13 cellular contexts compared by ENCODE assay signal in genomic region chr16:84827131-84827574, GRCh38. TPM values are rescaled to one million over a fixed set of nuclear protein-coding genes. Genes with fewer than 3 reads are reported as not detected.
DNase-seq lines count a peak whose midpoint lies in the region; ATAC-seq, FAIRE-seq and TF ChIP-seq lines count a peak whose summit lies in the region.
"Had no signal": no experiment of that assay in that cellular context is flagged by ENCODE, and none has a peak within 500 bp of the region (broad histone marks: within the 10 kb centered on the region; RNA-seq: fewer than 3 reads in every experiment).

No MANE protein-coding gene starts in this region.

- 0 out of 2 replicates have a peak overlapping the region, but pooled peaks have one; percentile 17 for H2BK12ac ChIP-seq in H1 (ENCODE audit: low read depth, low read length)

- H2BK120ac ChIP-seq in H1 (replicated peaks; ENCODE audit: low read depth, low read length), result no peak overlapping the region

- H3K4me1 Mint-ChIP-seq in mesothelial cell of epicardium, result peaks cover 30% of the 10 kb centered on the region
- no peaks in the 10 kb centered on the region for H3K4me1 Mint-ChIP-seq in activated naive CD8-positive, alpha-beta T cell treated with anti-CD3 and anti-CD28 coated beads, Interleukin-2, amount 50 U/mL, for 24 hours
- H3K4me1 Mint-ChIP-seq: central memory CD8-positive, alpha-beta T cell had no signal

- H3K27ac Mint-ChIP-seq in mesothelial cell of epicardium, result peak overlapping the region; percentile 90
- H3K27ac Mint-ChIP-seq in activated naive CD8-positive, alpha-beta T cell treated with anti-CD3 and anti-CD28 coated beads, Interleukin-2, amount 50 U/mL, for 24 hours, result no peak overlapping the region
- H3K27ac Mint-ChIP-seq: activated T-cell treated with anti-CD3 and anti-CD28 coated beads, Interleukin-2, amount 50 U/mL, for 72 hours; natural killer cell treated with Interleukin-12 subunit alpha and Interleukin-12 subunit beta and Interleukin-15 and Interleukin-18, amount 100 ng/mL, for 72 hours had no signal

- H3K27ac ChIP-seq in H1 (ENCODE audit: low read depth, low read length) (no peak overlapping the region), upper lobe of right lung (peak overlapping the region; percentile 65)
- H3K27ac ChIP-seq: VCaP had no signal

- H3K18ac ChIP-seq in H1 (ENCODE audit: extremely low read depth, low read length), result no peak overlapping the region

- no peaks in the 10 kb centered on the region for H3K79me1 ChIP-seq in H1 (ENCODE audit: low read depth, low read length)

- peaks cover 0 to 4% (median 0%) of the 10 kb centered on the region in 4 experiments; a peak in 2 of 7 replicates for H3K4me1 ChIP-seq in H1 (replicated peaks in 1 of 4; ENCODE audit: control insufficient read depth in 3 of 4, insufficient read depth in 4 of 4, low read length in 3 of 4)
- H3K4me1 ChIP-seq in upper lobe of right lung, result peaks cover 36% of the 10 kb centered on the region

- intact Hi-C loops in upper lobe of right lung (cut with DNase I), result no loop called here

- no peak overlapping the region for H2BK5ac ChIP-seq in H1 (ENCODE audit: low read depth, low read length)

- DNase-seq in NB4 (ENCODE audit: low read depth) (peak; percentile 95), H1 (ENCODE audit: low read depth in 1 of 2, low spot score in 2 of 2) (no peak), mesothelial cell of epicardium (ENCODE audit: low spot score in 2 of 2, unreplicated experiment in 2 of 2) (no peak), upper lobe of right lung (no peak), NCI-H345 treated with DMSO at 0.1 percent for 48 hours (lab: John Stamatoyannopoulos, UW; ENCODE audit: unreplicated experiment) (no peak)
- DNase-seq in activated naive CD8-positive, alpha-beta T cell treated with anti-CD3 and anti-CD28 coated beads, Interleukin-2, amount 50 U/mL, for 24 hours, result no peak
- no peak for DNase-seq in stimulated activated naive CD4-positive, alpha-beta T cell (lab: John Stamatoyannopoulos, UW)
- DNase-seq: activated T-cell treated with anti-CD3 and anti-CD28 coated beads, Interleukin-2, amount 50 U/mL, for 72 hours; DMS153; NCI-H1105 treated with DMSO at 0.1 percent for 48 hours had no signal

- no peak overlapping the region for H3K56ac ChIP-seq in H1 (replicated peaks; ENCODE audit: insufficient read length, low read depth, low read length)

- no peaks in the 10 kb centered on the region for H3K36me3 Mint-ChIP-seq in mesothelial cell of epicardium
- no peaks in the 10 kb centered on the region for H3K36me3 Mint-ChIP-seq in activated naive CD8-positive, alpha-beta T cell treated with anti-CD3 and anti-CD28 coated beads, Interleukin-2, amount 50 U/mL, for 24 hours (ENCODE audit: low read depth)
- H3K36me3 Mint-ChIP-seq: natural killer cell treated with Interleukin-12 subunit alpha and Interleukin-12 subunit beta and Interleukin-15 and Interleukin-18, amount 100 ng/mL, for 72 hours had no signal

- H3K4me3 Mint-ChIP-seq in mesothelial cell of epicardium, result no peak overlapping the region
- no peak overlapping the region for H3K4me3 Mint-ChIP-seq in activated naive CD8-positive, alpha-beta T cell treated with anti-CD3 and anti-CD28 coated beads, Interleukin-2, amount 50 U/mL, for 24 hours
- H3K4me3 Mint-ChIP-seq: activated T-cell treated with anti-CD3 and anti-CD28 coated beads, Interleukin-2, amount 50 U/mL, for 72 hours; central memory CD8-positive, alpha-beta T cell; natural killer cell treated with Interleukin-12 subunit alpha and Interleukin-12 subunit beta and Interleukin-15 and Interleukin-18, amount 100 ng/mL, for 72 hours had no signal

- H3K27me3 ChIP-seq in H1 (replicated peaks in 1 of 4; ENCODE audit: control insufficient read depth in 3 of 4, extremely low read depth in 1 of 4, insufficient read depth in 3 of 4, low read length in 3 of 4) (no peaks in the 10 kb centered on the region; a peak in 2 of 7 replicates), upper lobe of right lung (peaks cover 8% of the 10 kb centered on the region)

- POLR2A ChIA-PET in H1 (lab: Charles Lee; ENCODE audit: partially characterized antibody), result interaction anchor here (0.6 to 1.3 kb wide), 2 partner anchors 144 to 1125 kb away, joined by 3 read pairs; no protein-coding TSS in a partner anchor

- WGBS in H1 (ENCODE audit: extremely low coverage in 1 of 2, insufficient coverage in 1 of 2, insufficient read length in 1 of 2, insufficient replicate concordance in 2 of 2, low coverage in 1 of 2, low lambda C conversion rate in 2 of 2, missing lambda C conversion rate in 1 of 2), 2 experiments, result 94% methylated on average over 13 of the region's 16 CpGs; no CpG with 5 or more reads in 1 of the 2 experiments

- H3K36me3 ChIP-seq in H1 (ENCODE audit: control insufficient read depth in 2 of 4, insufficient read depth in 4 of 4, low read length in 3 of 4), result no peaks in the 10 kb centered on the region
- no peaks in the 10 kb centered on the region for H3K36me3 ChIP-seq in upper lobe of right lung

- H3K4ac ChIP-seq in H1 (replicated peaks; ENCODE audit: insufficient read length, low read depth, low read length), result no peak overlapping the region

- H3K9me3 Mint-ChIP-seq in mesothelial cell of epicardium, result no peaks in the 10 kb centered on the region
- H3K9me3 Mint-ChIP-seq in activated naive CD8-positive, alpha-beta T cell treated with anti-CD3 and anti-CD28 coated beads, Interleukin-2, amount 50 U/mL, for 24 hours, result no peaks in the 10 kb centered on the region
- H3K9me3 Mint-ChIP-seq: activated T-cell treated with anti-CD3 and anti-CD28 coated beads, Interleukin-2, amount 50 U/mL, for 72 hours; central memory CD8-positive, alpha-beta T cell; natural killer cell treated with Interleukin-12 subunit alpha and Interleukin-12 subunit beta and Interleukin-15 and Interleukin-18, amount 100 ng/mL, for 72 hours had no signal

- H2AFZ ChIP-seq in H1 (ENCODE audit: low read length), result no peak overlapping the region; the same call in 1 of the 2 replicates

- TF ChIP-seq CTCF in NB4 (IDR thresholded peaks at IDR 0.05; ENCODE audit: low read depth, low read length) (no peak), H1 (IDR thresholded peaks at IDR 0.05; ENCODE audit: control extremely low read depth in 1 of 3, insufficient read depth in 1 of 3, low read depth in 1 of 3, low read length in 3 of 3) (no peak), mesothelial cell of epicardium (IDR thresholded peaks at IDR 0.05; ENCODE audit: unreplicated experiment) (no peak), upper lobe of right lung (IDR thresholded peaks at IDR 0.05) (no peak)

- H3K9ac ChIP-seq in H1 (replicated peaks in 1 of 4; ENCODE audit: extremely low read depth in 1 of 4, low read depth in 3 of 4, low read length in 3 of 4), result no peak overlapping the region

- no peak for TF ChIP-seq RAD21 in H1 (IDR thresholded peaks at IDR 0.05 in 1 of 2, conservative IDR thresholded peaks at IDR 0.05 in 1 of 2; ENCODE audit: low read depth in 2 of 2, low read length in 2 of 2)

- TF ChIP-seq EP300 in H1 (IDR thresholded peaks at IDR 0.05; ENCODE audit: borderline replicate concordance in 1 of 2, low read depth in 2 of 2, low read length in 2 of 2), result no peak

- H3K4me3 ChIP-seq in NB4 (ENCODE audit: low read depth, low read length), result no peak overlapping the region
- no peak overlapping the region for H3K4me3 ChIP-seq in H1 (ENCODE audit: extremely low read depth in 1 of 4, insufficient read depth in 2 of 4, low read depth in 3 of 4, low read length in 4 of 4)
- H3K4me3 ChIP-seq in upper lobe of right lung, result no peak overlapping the region

- H4K91ac ChIP-seq in H1 (replicated peaks; ENCODE audit: insufficient read length, low read length), result no peak overlapping the region

- no peaks in the 10 kb centered on the region for H3K23me2 ChIP-seq in H1 (ENCODE audit: low read depth, low read length)

- CTCF ChIA-PET in H1 (lab: Charles Lee; ENCODE audit: partially characterized antibody), result interaction anchor here (1.5 to 1.7 kb wide), 3 partner anchors 35 to 205 kb away, joined by 3 to 5 read pairs (median 3); no protein-coding TSS in a partner anchor

- H3K9me3 ChIP-seq in H1 (ENCODE audit: insufficient read depth in 2 of 2, low read depth in 1 of 2, low read length in 1 of 2), result no peaks in the 10 kb centered on the region
- H3K9me3 ChIP-seq in upper lobe of right lung, result no peaks in the 10 kb centered on the region

- no peak overlapping the region for H4K5ac ChIP-seq in H1 (ENCODE audit: insufficient read length, low read depth, low read length)

- H2BK15ac ChIP-seq in H1 (ENCODE audit: low read length), result no peak overlapping the region

- TF ChIP-seq POLR2A in NB4 (IDR thresholded peaks at IDR 0.05; ENCODE audit: extremely low read depth, insufficient read length) (no peak), H1 (IDR thresholded peaks at IDR 0.05; ENCODE audit: control extremely low read depth in 1 of 2, low read depth in 2 of 2, low read length in 2 of 2) (no peak)

- no peaks in the 10 kb centered on the region for H3K27me3 Mint-ChIP-seq in mesothelial cell of epicardium (ENCODE audit: low read depth)
- peaks cover 20% of the 10 kb centered on the region for H3K27me3 Mint-ChIP-seq in activated naive CD8-positive, alpha-beta T cell treated with anti-CD3 and anti-CD28 coated beads, Interleukin-2, amount 50 U/mL, for 24 hours

- no peak for FAIRE-seq in H1 (lab: Jason Lieb, UNC)

- no peak overlapping the region for H3K14ac ChIP-seq in H1 (ENCODE audit: insufficient read length)

- no peak overlapping the region for H3K23ac ChIP-seq in H1 (ENCODE audit: insufficient read length)

- ATAC-seq in upper lobe of right lung, result peak; percentile 13
- ATAC-seq in activated naive CD8-positive, alpha-beta T cell treated with anti-CD3 and anti-CD28 coated beads, Interleukin-2, amount 50 U/mL, for 24 hours, result no peak
- ATAC-seq: activated T-cell treated with anti-CD3 and anti-CD28 coated beads, Interleukin-2, amount 50 U/mL, for 72 hours had no signal

- 0 out of 2 replicates have a peak overlapping the region, but pooled peaks have one; percentile 39 for H2AK5ac ChIP-seq in H1 (ENCODE audit: low read depth, low read length)

- no peaks in the 10 kb centered on the region for H3K79me2 ChIP-seq in H1 (ENCODE audit: control insufficient read depth in 1 of 2, insufficient read depth in 2 of 2, low read length in 2 of 2)

- no peak overlapping the region for H3K4me2 ChIP-seq in H1 (ENCODE audit: insufficient read depth in 1 of 2, low read depth in 2 of 2, low read length in 2 of 2)

- no peak overlapping the region; the same call in 1 of the 2 replicates for H4K8ac ChIP-seq in H1 (ENCODE audit: extremely low read depth, insufficient read depth, low read length)

- no peaks in the 10 kb centered on the region for H4K20me1 ChIP-seq in H1 (replicated peaks in 1 of 2; ENCODE audit: control insufficient read depth in 1 of 2, insufficient read depth in 2 of 2, low read length in 2 of 2)

- no peak overlapping the region for H2BK20ac ChIP-seq in H1 (ENCODE audit: low read length)

RNA-seq across cellular contexts. Expression of gene CRISPLD2, which starts 7.4 kb away (rescaled TPM):
- total RNA-seq in H1 (2021; fragmentation: NEBNext Ultra II Directional; extraction: Animal tissue kit (Norgen Biotek cat#: 25700)), result 5.1 and 6.4 TPM in 2 replicates
- polyA plus RNA-seq in H1 (2011; rRNA removed), result 2.7 and 3.6 TPM in 2 replicates
- polyA plus RNA-seq in H1 (2011; cell fraction: cytosol; rRNA removed), result 3.5 TPM
- polyA plus RNA-seq in H1 (2011; cell fraction: nucleus; rRNA removed), result 5.6 TPM
- polyA plus RNA-seq in H1 (2012, experiment 1 of 2), result 3.2 to 4.7 TPM (median 4.0 TPM) in 4 replicates
- polyA plus RNA-seq in H1 (2012, experiment 2 of 2), result 2.0 TPM
- 6.6 TPM for polyA plus RNA-seq in H1 (2013, experiment 1 of 2)
- polyA plus RNA-seq in H1 (2013, experiment 2 of 2), result 6.2 TPM
- 4.0 and 7.3 TPM in 2 replicates for polyA minus RNA-seq in H1 (2011; rRNA and poly(A)+ RNA removed)
- polyA minus RNA-seq in H1 (2011; cell fraction: cytosol; rRNA and poly(A)+ RNA removed), result 4.4 TPM
- 4.8 TPM for polyA minus RNA-seq in H1 (2011; cell fraction: nucleus; rRNA and poly(A)+ RNA removed)
- 72.4 to 83.0 TPM (median 80.1 TPM) in 3 replicates for total RNA-seq in mesothelial cell of epicardium
- total RNA-seq in upper lobe of right lung, result 61.9 TPM
